Comparison of ENCODE assay signal across 1 cellular context in the genomic region with DNA sequence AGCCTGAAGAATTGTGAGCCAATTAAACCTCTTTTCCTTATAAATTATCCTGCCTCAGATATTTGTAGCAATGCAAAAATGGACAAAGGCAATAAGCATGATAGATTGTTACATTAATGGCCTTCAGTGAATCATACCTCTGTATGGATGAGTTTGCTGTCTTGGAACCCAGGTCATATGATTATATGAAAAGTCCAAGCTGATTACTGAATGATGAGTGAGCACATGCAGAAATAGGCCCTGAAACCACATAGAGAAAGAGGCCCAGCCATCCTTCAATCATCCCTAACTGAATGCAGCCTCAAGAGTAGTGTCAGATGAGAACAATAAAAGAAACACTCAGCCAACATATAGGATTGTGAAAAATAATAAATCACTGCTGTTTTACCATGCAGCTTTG.
TF ChIP-seq lines count a peak whose summit lies in the region.

No MANE protein-coding gene starts in this region.

TF ChIP-seq in HepG2, 621 proteins besides CTCF, POLR2A, EP300 and RAD21 (continued from another document):
- TF ChIP-seq, protein P1, sequence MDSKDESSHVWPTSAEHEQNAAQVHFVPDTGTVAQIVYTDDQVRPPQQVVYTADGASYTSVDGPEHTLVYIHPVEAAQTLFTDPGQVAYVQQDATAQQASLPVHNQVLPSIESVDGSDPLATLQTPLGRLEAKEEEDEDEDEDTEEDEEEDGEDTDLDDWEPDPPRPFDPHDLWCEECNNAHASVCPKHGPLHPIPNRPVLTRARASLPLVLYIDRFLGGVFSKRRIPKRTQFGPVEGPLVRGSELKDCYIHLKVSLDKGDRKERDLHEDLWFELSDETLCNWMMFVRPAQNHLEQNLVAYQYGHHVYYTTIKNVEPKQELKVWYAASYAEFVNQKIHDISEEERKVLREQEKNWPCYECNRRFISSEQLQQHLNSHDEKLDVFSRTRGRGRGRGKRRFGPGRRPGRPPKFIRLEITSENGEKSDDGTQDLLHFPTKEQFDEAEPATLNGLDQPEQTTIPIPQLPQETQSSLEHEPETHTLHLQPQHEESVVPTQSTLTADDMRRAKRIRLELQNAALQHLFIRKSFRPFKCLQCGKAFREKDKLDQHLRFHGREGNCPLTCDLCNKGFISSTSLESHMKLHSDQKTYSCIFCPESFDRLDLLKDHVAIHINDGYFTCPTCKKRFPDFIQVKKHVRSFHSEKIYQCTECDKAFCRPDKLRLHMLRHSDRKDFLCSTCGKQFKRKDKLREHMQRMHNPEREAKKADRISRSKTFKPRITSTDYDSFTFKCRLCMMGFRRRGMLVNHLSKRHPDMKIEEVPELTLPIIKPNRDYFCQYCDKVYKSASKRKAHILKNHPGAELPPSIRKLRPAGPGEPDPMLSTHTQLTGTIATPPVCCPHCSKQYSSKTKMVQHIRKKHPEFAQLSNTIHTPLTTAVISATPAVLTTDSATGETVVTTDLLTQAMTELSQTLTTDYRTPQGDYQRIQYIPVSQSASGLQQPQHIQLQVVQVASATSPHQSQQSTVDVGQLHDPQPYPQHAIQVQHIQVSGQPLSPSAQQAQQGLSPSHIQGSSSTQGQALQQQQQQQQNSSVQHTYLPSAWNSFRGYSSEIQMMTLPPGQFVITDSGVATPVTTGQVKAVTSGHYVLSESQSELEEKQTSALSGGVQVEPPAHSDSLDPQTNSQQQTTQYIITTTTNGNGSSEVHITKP (CRISPR knock-in tag; IDR thresholded peaks at IDR 0.05; ENCODE audit: low read depth): no peak
- no peak for TF ChIP-seq TMF1 (CRISPR knock-in tag; IDR thresholded peaks at IDR 0.05; ENCODE audit: low read depth)
- no peak for TF ChIP-seq TBX3 (IDR thresholded peaks at IDR 0.05; ENCODE audit: borderline replicate concordance)
- no peak for TF ChIP-seq ZNF709 (CRISPR knock-in tag; IDR thresholded peaks at IDR 0.05)
- TF ChIP-seq BRD4 (CRISPR knock-in tag; IDR thresholded peaks at IDR 0.05): no peak
- TF ChIP-seq, protein P2, sequence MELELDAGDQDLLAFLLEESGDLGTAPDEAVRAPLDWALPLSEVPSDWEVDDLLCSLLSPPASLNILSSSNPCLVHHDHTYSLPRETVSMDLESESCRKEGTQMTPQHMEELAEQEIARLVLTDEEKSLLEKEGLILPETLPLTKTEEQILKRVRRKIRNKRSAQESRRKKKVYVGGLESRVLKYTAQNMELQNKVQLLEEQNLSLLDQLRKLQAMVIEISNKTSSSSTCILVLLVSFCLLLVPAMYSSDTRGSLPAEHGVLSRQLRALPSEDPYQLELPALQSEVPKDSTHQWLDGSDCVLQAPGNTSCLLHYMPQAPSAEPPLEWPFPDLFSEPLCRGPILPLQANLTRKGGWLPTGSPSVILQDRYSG (CRISPR knock-in tag; IDR thresholded peaks at IDR 0.05): no peak
- TF ChIP-seq ZNF781 (CRISPR knock-in tag; IDR thresholded peaks at IDR 0.05; ENCODE audit: borderline replicate concordance, not compliant biosample characterization): no peak
- TF ChIP-seq, protein P3, sequence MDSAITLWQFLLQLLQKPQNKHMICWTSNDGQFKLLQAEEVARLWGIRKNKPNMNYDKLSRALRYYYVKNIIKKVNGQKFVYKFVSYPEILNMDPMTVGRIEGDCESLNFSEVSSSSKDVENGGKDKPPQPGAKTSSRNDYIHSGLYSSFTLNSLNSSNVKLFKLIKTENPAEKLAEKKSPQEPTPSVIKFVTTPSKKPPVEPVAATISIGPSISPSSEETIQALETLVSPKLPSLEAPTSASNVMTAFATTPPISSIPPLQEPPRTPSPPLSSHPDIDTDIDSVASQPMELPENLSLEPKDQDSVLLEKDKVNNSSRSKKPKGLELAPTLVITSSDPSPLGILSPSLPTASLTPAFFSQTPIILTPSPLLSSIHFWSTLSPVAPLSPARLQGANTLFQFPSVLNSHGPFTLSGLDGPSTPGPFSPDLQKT (CRISPR knock-in tag; IDR thresholded peaks at IDR 0.05; ENCODE audit: borderline replicate concordance): no peak
